30 cellular contexts compared by ENCODE assay signal in genomic region chr2:110751642-110752041, GRCh38. TPM values are rescaled to one million over a fixed set of nuclear protein-coding genes. Genes with fewer than 3 reads are reported as not detected.
A peak's percentile ranks its signal among the peaks of the same experiment; 100 is the strongest.
DNase-seq lines count a peak whose midpoint lies in the region; ATAC-seq, FAIRE-seq and TF ChIP-seq lines count a peak whose summit lies in the region.
"Had no signal": no experiment of that assay in that cellular context is flagged by ENCODE, and none has a peak within 500 bp of the region (broad histone marks: within the 10 kb centered on the region; RNA-seq: fewer than 3 reads in every experiment).

No MANE protein-coding gene starts in this region.

- no peak overlapping the region for H3K18ac ChIP-seq in IMR-90 (ENCODE audit: low read depth, low read length)

- no peak overlapping the region for H2AK9ac ChIP-seq in IMR-90 (replicated peaks; ENCODE audit: low read depth, low read length, poor library complexity)

- peaks cover 33 to 44% of the 10 kb centered on the region in 2 donors for H3K27me3 Mint-ChIP-seq in stimulated activated naive B cell treated with anti-CD40 and anti-IgM and Interleukin-4, amounts not matched to agents 10 μg/mL and 1 μg/mL and 100 μg/mL, for 72 hours
- peaks cover 32% of the 10 kb centered on the region for H3K27me3 Mint-ChIP-seq in HFFc6 (ENCODE audit: insufficient read depth)
- H3K27me3 Mint-ChIP-seq: CD8-positive, alpha-beta memory T cell had no signal

- H3K4me3 ChIP-seq in HepG2 (replicated peaks in 1 of 3; ENCODE audit: insufficient read depth in 1 of 3, low read depth in 2 of 3, low read length in 3 of 3), result no peak overlapping the region
- H3K4me3 ChIP-seq in right lobe of liver, result no peak overlapping the region
- no peak overlapping the region for H3K4me3 ChIP-seq in IMR-90 (ENCODE audit: insufficient read depth, low read depth, low read length)
- H3K4me3 ChIP-seq: BLaER1 treated with 17β-estradiol and CSF1 and Interleukin-3, amounts not matched to agents 10 nM and 100 nM had no signal

- H3K4me1 Mint-ChIP-seq in stimulated activated naive B cell treated with anti-CD40 and anti-IgM and Interleukin-4, amounts not matched to agents 10 μg/mL and 1 μg/mL and 100 μg/mL, for 72 hours, result peaks cover 12 to 15% of the 10 kb centered on the region in 2 donors
- H3K4me1 Mint-ChIP-seq in HFFc6 (ENCODE audit: low read depth), result no peaks in the 10 kb centered on the region

- no peak overlapping the region for H2BK15ac ChIP-seq in IMR-90 (ENCODE audit: low read depth, low read length)

- TF ChIP-seq RAD21 in HepG2 (CRISPR knock-in tag; IDR thresholded peaks at IDR 0.05) (no peak), IMR-90 (IDR thresholded peaks at IDR 0.05; ENCODE audit: low read length) (no peak)

- H3K4ac ChIP-seq in IMR-90 (ENCODE audit: low read depth, low read length), result no peak overlapping the region

- no peak overlapping the region for H3K4me3 Mint-ChIP-seq in stimulated activated naive B cell treated with anti-CD40 and anti-IgM and Interleukin-4, amounts not matched to agents 10 μg/mL and 1 μg/mL and 100 μg/mL, for 72 hours
- no peak overlapping the region for H3K4me3 Mint-ChIP-seq in HFFc6
- H3K4me3 Mint-ChIP-seq: B cell; CD14-positive monocyte; CD4-positive, alpha-beta memory T cell; CD4-positive, CD25-positive, alpha-beta regulatory T cell; CD8-positive, alpha-beta memory T cell had no signal

- no peaks in the 10 kb centered on the region for H3K36me3 ChIP-seq in HepG2 (replicated peaks in 1 of 2; ENCODE audit: control insufficient read depth in 1 of 2, insufficient read depth in 2 of 2, low read length in 2 of 2)
- no peaks in the 10 kb centered on the region for H3K36me3 ChIP-seq in right lobe of liver
- H3K36me3 ChIP-seq in IMR-90 (ENCODE audit: control insufficient read depth, insufficient read depth, low read length), result no peaks in the 10 kb centered on the region
- H3K36me3 ChIP-seq: BLaER1 treated with 17β-estradiol and CSF1 and Interleukin-3, amounts not matched to agents 10 nM and 100 nM had no signal

- no peaks in the 10 kb centered on the region for H3K9me1 ChIP-seq in IMR-90 (ENCODE audit: insufficient read depth, low read length)

- intact Hi-C loops in HepG2 (cut with micrococcal nuclease; ENCODE audit: unreplicated experiment), result no loop called here
- intact Hi-C loops in right lobe of liver (cut with DNase I), result no loop called here
- intact Hi-C loops in IMR-90 (cut with micrococcal nuclease), result no loop called here

- H3K9me3 Mint-ChIP-seq in stimulated activated naive B cell treated with anti-CD40 and anti-IgM and Interleukin-4, amounts not matched to agents 10 μg/mL and 1 μg/mL and 100 μg/mL, for 72 hours, result no peaks in the 10 kb centered on the region
- no peaks in the 10 kb centered on the region for H3K9me3 Mint-ChIP-seq in HFFc6
- H3K9me3 Mint-ChIP-seq: CD14-positive monocyte; CD4-positive, alpha-beta memory T cell; CD4-positive, CD25-positive, alpha-beta regulatory T cell; CD8-positive, alpha-beta memory T cell had no signal

- no peak overlapping the region for H3K14ac ChIP-seq in IMR-90 (replicated peaks; ENCODE audit: low read depth, low read length)

- DNase-seq in HepG2 (ENCODE audit: low spot score), result no peak
- no peak for DNase-seq in right lobe of liver
- no peak for DNase-seq in IMR-90
- DNase-seq in stimulated activated naive B cell treated with anti-CD40 and anti-IgM and Interleukin-4, amounts not matched to agents 10 μg/mL and 1 μg/mL and 100 μg/mL, for 72 hours, result no peak
- no peak for DNase-seq in AG08395 (ENCODE audit: low spot score)
- no peak for DNase-seq in HFFc6
- DNase-seq: ACHN; AML-193; CD4-positive, alpha-beta memory T cell; CD4-positive, CD25-positive, alpha-beta regulatory T cell; CD8-positive, alpha-beta memory T cell; COR-L47; DMS 273 treated with DMSO at 0.1 percent for 48 hours; DMS153; DMS53; DMS79; GF-D8 had no signal

- H3K56ac ChIP-seq in IMR-90 (ENCODE audit: extremely low read depth, insufficient read depth, low read length), result no peak overlapping the region

- no peaks in the 10 kb centered on the region for H3K4me1 ChIP-seq in HepG2 (ENCODE audit: insufficient read depth, low read length)
- no peaks in the 10 kb centered on the region for H3K4me1 ChIP-seq in right lobe of liver
- H3K4me1 ChIP-seq in IMR-90 (ENCODE audit: control insufficient read depth, insufficient read depth, low read length), result no peaks in the 10 kb centered on the region

- H4K20me1 ChIP-seq in HepG2 (ENCODE audit: insufficient read depth, low read length) (no peaks in the 10 kb centered on the region), IMR-90 (ENCODE audit: insufficient read depth, low read length) (no peaks in the 10 kb centered on the region)

- ATAC-seq in HepG2 (no peak), right lobe of liver (no peak), IMR-90 (ENCODE audit: low read depth) (no peak), HG03457 (IDR thresholded peaks at IDR 0.05; ENCODE audit: unreplicated experiment) (no peak)
- ATAC-seq in stimulated activated naive B cell treated with anti-CD40 and anti-IgM and Interleukin-4, amounts not matched to agents 10 μg/mL and 1 μg/mL and 100 μg/mL, for 72 hours (replicated peaks), result no peak

- no peak overlapping the region for H3K27ac ChIP-seq in HepG2 (ENCODE audit: extremely low read length, insufficient read depth, low read length)
- no peak overlapping the region for H3K27ac ChIP-seq in right lobe of liver
- H3K27ac ChIP-seq in IMR-90 (ENCODE audit: insufficient read depth, low read length), result no peak overlapping the region
- H3K27ac ChIP-seq in VCaP, result peak overlapping the region; percentile 99; the same call in 1 of the 2 replicates
- H3K27ac ChIP-seq: 22Rv1; BLaER1 treated with 17β-estradiol and CSF1 and Interleukin-3, amounts not matched to agents 10 nM and 100 nM had no signal

- no peaks in the 10 kb centered on the region for H3K79me2 ChIP-seq in HepG2 (ENCODE audit: insufficient read depth, low read length)

- TF ChIP-seq CTCF in HepG2 (CRISPR knock-in tag; IDR thresholded peaks at IDR 0.05), result no peak
- TF ChIP-seq CTCF in right lobe of liver (IDR thresholded peaks at IDR 0.05), result no peak
- no peak for TF ChIP-seq CTCF in IMR-90 (conservative IDR thresholded peaks at IDR 0.05; ENCODE audit: low read depth, low read length)
- TF ChIP-seq CTCF in VCaP (conservative IDR thresholded peaks at IDR 0.05), result no peak
- TF ChIP-seq CTCF in HFFc6 (IDR thresholded peaks at IDR 0.05), result no peak

- H3K9me3 ChIP-seq in HepG2 (ENCODE audit: low read length) (no peaks in the 10 kb centered on the region), right lobe of liver (no peaks in the 10 kb centered on the region), IMR-90 (ENCODE audit: control insufficient read depth, insufficient read depth, low read length) (no peaks in the 10 kb centered on the region)
- H3K9me3 ChIP-seq: BLaER1 treated with 17β-estradiol and CSF1 and Interleukin-3, amounts not matched to agents 10 nM and 100 nM had no signal

- dilution Hi-C loops in IMR-90 (cut with HindIII; ENCODE audit: low sequenced_read_pairs, unreplicated experiment), result no loop called here

- in situ Hi-C loops in HepG2 (cut with HindIII; ENCODE audit: extremely low pct_ligation_motif_present, low pct_unique_long_range_greater_than_20kb) (no loop called here), IMR-90 (cut with MboI; ENCODE audit: low sequenced_read_pairs) (no loop called here)

- 6% methylated on average over 3 of the region's 3 CpGs for WGBS in HepG2 (ENCODE audit: low lambda C conversion rate)
- WGBS in right lobe of liver (ENCODE audit: insufficient coverage, low coverage, low lambda C conversion rate, missing lambda C conversion rate), result 77% methylated on average over 3 of the region's 3 CpGs
- WGBS in IMR-90 (ENCODE audit: extremely low coverage in 2 of 2, insufficient read length in 1 of 2), 2 experiments, result no CpG with 5 or more reads among the region's 3 CpGs

- H4K8ac ChIP-seq in IMR-90 (ENCODE audit: low read depth in 2 of 2, low read length in 2 of 2), result no peak overlapping the region

- no peak overlapping the region for H2BK5ac ChIP-seq in IMR-90 (ENCODE audit: low read depth, low read length, poor library complexity, severe bottlenecking)

- POLR2A ChIA-PET in HepG2 (lab: Yijun Ruan, JAX) (no interaction called here), IMR-90 (lab: Charles Lee; ENCODE audit: unreplicated experiment) (no interaction called here)

- no peak overlapping the region for H2BK120ac ChIP-seq in IMR-90 (ENCODE audit: low read depth, low read length)

- TF ChIP-seq EP300 in HepG2 (IDR thresholded peaks at IDR 0.05; ENCODE audit: low read depth in 2 of 2, low read length in 2 of 2) (no peak), HepG2 (CRISPR knock-in tag; IDR thresholded peaks at IDR 0.05; ENCODE audit: borderline replicate concordance) (no peak)

- H3K36me3 Mint-ChIP-seq in stimulated activated naive B cell treated with anti-CD40 and anti-IgM and Interleukin-4, amounts not matched to agents 10 μg/mL and 1 μg/mL and 100 μg/mL, for 72 hours, result no peaks in the 10 kb centered on the region
- no peaks in the 10 kb centered on the region for H3K36me3 Mint-ChIP-seq in HFFc6 (ENCODE audit: low read depth)
- H3K36me3 Mint-ChIP-seq: CD14-positive monocyte; CD4-positive, alpha-beta memory T cell; CD4-positive, CD25-positive, alpha-beta regulatory T cell; CD8-positive, alpha-beta memory T cell had no signal

- no peak for TF ChIP-seq POLR2A in HepG2 (IDR thresholded peaks at IDR 0.05; ENCODE audit: insufficient read depth in 1 of 2, low read depth in 2 of 2, low read length in 2 of 2)
- TF ChIP-seq POLR2A in right lobe of liver (IDR thresholded peaks at IDR 0.05), result no peak
- TF ChIP-seq POLR2A in IMR-90 (IDR thresholded peaks at IDR 0.05; ENCODE audit: low read depth, low read length), result no peak

- no peak for FAIRE-seq in HepG2 (lab: Jason Lieb, UNC)
- FAIRE-seq: G401.6, GM12891, GM19239 had no signal

- CTCF ChIA-PET in HepG2 (lab: Yijun Ruan, JAX; ENCODE audit: low intra/inter-chr PET ratio, low total read pairs), result no interaction called here
- CTCF ChIA-PET in IMR-90 (lab: Yijun Ruan, JAX), result no interaction called here

- H3K4me2 ChIP-seq in HepG2 (ENCODE audit: low read depth, low read length) (no peak overlapping the region), IMR-90 (ENCODE audit: low read depth, low read length) (no peak overlapping the region)
- H3K4me2 ChIP-seq: BLaER1 treated with 17β-estradiol and CSF1 and Interleukin-3, amounts not matched to agents 10 nM and 100 nM had no signal

- no peak overlapping the region for H2AK5ac ChIP-seq in IMR-90 (ENCODE audit: low read depth, low read length)

- no peak overlapping the region for H2BK20ac ChIP-seq in IMR-90 (ENCODE audit: low read depth, low read length)

- peak overlapping the region; percentile 34 for H3K27ac Mint-ChIP-seq in stimulated activated naive B cell treated with anti-CD40 and anti-IgM and Interleukin-4, amounts not matched to agents 10 μg/mL and 1 μg/mL and 100 μg/mL, for 72 hours
- H3K27ac Mint-ChIP-seq in HFFc6, result no peak overlapping the region
- H3K27ac Mint-ChIP-seq: B cell; CD14-positive monocyte; CD4-positive, alpha-beta memory T cell; CD4-positive, CD25-positive, alpha-beta regulatory T cell; CD8-positive, alpha-beta memory T cell had no signal

- no peak overlapping the region for H3K23ac ChIP-seq in IMR-90 (ENCODE audit: low read depth, low read length)

- H3K27me3 ChIP-seq in HepG2 (ENCODE audit: control insufficient read depth in 1 of 2, insufficient read depth in 2 of 2, low read length in 2 of 2), result peaks cover 6 to 31% of the 10 kb centered on the region in 2 experiments
- H3K27me3 ChIP-seq in right lobe of liver, result no peaks in the 10 kb centered on the region
- H3K27me3 ChIP-seq in IMR-90 (ENCODE audit: control insufficient read depth, insufficient read depth, low read length), result peaks cover 36% of the 10 kb centered on the region

- no peaks in the 10 kb centered on the region for H3K79me1 ChIP-seq in IMR-90 (ENCODE audit: low read depth in 1 of 2, low read length in 2 of 2)

- H4K91ac ChIP-seq in IMR-90 (ENCODE audit: insufficient read depth, low read depth, low read length), result no peak overlapping the region

- H2AFZ ChIP-seq in HepG2 (ENCODE audit: low read length) (no peak overlapping the region), IMR-90 (replicated peaks; ENCODE audit: low read length, poor library complexity) (no peak overlapping the region)

- BruUV-seq in HepG2 (replicated peaks; lab: Mats Ljungman, UMichigan) (no TSS peak), IMR-90 (replicated peaks; lab: Mats Ljungman, UMichigan) (no TSS peak)

- no peak overlapping the region for H3K9ac ChIP-seq in HepG2 (ENCODE audit: insufficient read depth, low read depth, low read length)
- no peak overlapping the region for H3K9ac ChIP-seq in IMR-90 (ENCODE audit: low read depth, low read length)
- H3K9ac ChIP-seq: BLaER1 treated with 17β-estradiol and CSF1 and Interleukin-3, amounts not matched to agents 10 nM and 100 nM had no signal

- no peak overlapping the region for H4K5ac ChIP-seq in IMR-90 (ENCODE audit: low read depth, low read length)

RNA-seq across cellular contexts. Expression of gene ACOXL, which starts 19.3 kb away (rescaled TPM):
- total RNA-seq in HepG2 (2016; rRNA removed; fragmentation: Illumina TruSeq; extraction: Trizol) (not detected in 2 replicates), right lobe of liver (not detected), IMR-90 (2012; rRNA removed) (not detected in 2 replicates)
- total RNA-seq in HepG2 (2016; cell fraction: cytosol; rRNA removed; fragmentation: Illumina TruSeq; extraction: Trizol; ENCODE audit: low read depth), result not detected in 2 replicates
- not detected in 2 replicates for total RNA-seq in HepG2 (2016; cell fraction: insoluble cytoplasmic fraction; rRNA removed; fragmentation: Illumina TruSeq; extraction: Trizol)
- not detected in 2 replicates for total RNA-seq in HepG2 (2016; cell fraction: membrane; rRNA removed; fragmentation: Illumina TruSeq; extraction: Trizol)
- not detected in 2 replicates for total RNA-seq in HepG2 (2016; cell fraction: nucleus; rRNA removed; fragmentation: Illumina TruSeq; extraction: Trizol)
- polyA plus RNA-seq in HepG2 (2011; rRNA removed) (not detected in 2 replicates), IMR-90 (2012; rRNA removed) (not detected in 2 replicates)
- polyA plus RNA-seq in HepG2 (2011; cell fraction: cytosol; rRNA removed), result not detected in 2 replicates
- polyA plus RNA-seq in HepG2 (2011; cell fraction: nucleus; rRNA removed), result not detected in 2 replicates
- 0.11 TPM in 1 of 2 replicates, not detected in the other for polyA plus RNA-seq in HepG2 (2012)
- not detected in 2 replicates for polyA plus RNA-seq in HepG2 (2016; cell fraction: cytosol; fragmentation: Illumina TruSeq; extraction: Trizol; ENCODE audit: low read depth)
- polyA plus RNA-seq in HepG2 (2016; cell fraction: insoluble cytoplasmic fraction; fragmentation: Illumina TruSeq; extraction: Trizol; ENCODE audit: low read depth), result not detected in 2 replicates
- polyA plus RNA-seq in HepG2 (2016; cell fraction: membrane; fragmentation: Illumina TruSeq; extraction: Trizol; ENCODE audit: low read depth), result not detected in 2 replicates
- not detected in 2 replicates for polyA plus RNA-seq in HepG2 (2016; cell fraction: nucleus; fragmentation: Illumina TruSeq; extraction: Trizol; ENCODE audit: insufficient read depth, low read depth)
- polyA minus RNA-seq in HepG2 (2011; rRNA and poly(A)+ RNA removed; ENCODE audit: low replicate concordance), result not detected in 2 replicates
- not detected in 2 replicates for polyA minus RNA-seq in HepG2 (2011; cell fraction: cytosol; rRNA and poly(A)+ RNA removed)
- polyA minus RNA-seq in HepG2 (2011; cell fraction: nucleus; rRNA and poly(A)+ RNA removed), result not detected in 2 replicates
- polyA plus RNA-seq in IMR-90 (2012; cell fraction: cytosol; rRNA removed), result 0.03 TPM in 1 of 2 replicates, not detected in the other
- not detected in 2 replicates for polyA plus RNA-seq in IMR-90 (2012; cell fraction: nucleus; rRNA removed; ENCODE audit: low replicate concordance)
- not detected for total RNA-seq in HFFc6 (2021; fragmentation: NEBNext Ultra II Directional; extraction: Animal tissue kit (Norgen Biotek cat#: 25700))
- total RNA-seq: A172; A673; B cell; CD4-positive, alpha-beta memory T cell; CD4-positive, CD25-positive, alpha-beta regulatory T cell had no signal
- polyA plus RNA-seq: AG04450; BJ; CD4-positive, alpha-beta memory T cell; CD8-positive, alpha-beta memory T cell had no signal
